In genomic region chr9:83966209-83966582, GRCh38 we compare ENCODE assay signal across 11 cellular contexts. TPM values are rescaled to one million over a fixed set of nuclear protein-coding genes. Genes with fewer than 3 reads are reported as not detected.
DNase-seq lines count a peak whose midpoint lies in the region; ATAC-seq, FAIRE-seq and TF ChIP-seq lines count a peak whose summit lies in the region.
"Had no signal": no experiment of that assay in that cellular context is flagged by ENCODE, and none has a peak within 500 bp of the region (broad histone marks: within the 10 kb centered on the region; RNA-seq: fewer than 3 reads in every experiment).

No MANE protein-coding gene starts in this region.

- H3K4me3 Mint-ChIP-seq in activated CD8-positive, alpha-beta T cell treated with anti-CD3 and anti-CD28 coated beads for 36 hours = no peak overlapping the region

- intact Hi-C loops in activated CD8-positive, alpha-beta T cell treated with anti-CD3 and anti-CD28 coated beads for 36 hours (cut with micrococcal nuclease) = no loop called here
- intact Hi-C loops in HepG2 (cut with micrococcal nuclease; ENCODE audit: unreplicated experiment) = no loop called here
- intact Hi-C loops in testis (cut with DNase I; ENCODE audit: low total_unique reads) = no loop called here

- CTCF ChIA-PET in activated CD8-positive, alpha-beta T cell treated with anti-CD3 and anti-CD28 coated beads for 36 hours (lab: Charles Lee) = interaction anchor here (1.0 kb wide), 1 partner anchor 8 kb away, joined by 3 read pairs; no protein-coding TSS in a partner anchor
- CTCF ChIA-PET in HepG2 (lab: Yijun Ruan, JAX; ENCODE audit: low intra/inter-chr PET ratio, low total read pairs) = no interaction called here

- H2AFZ ChIP-seq in DND-41 (ENCODE audit: low read depth, low read length) (no peak overlapping the region), HepG2 (ENCODE audit: low read length) (no peak overlapping the region)

- no peaks in the 10 kb centered on the region for H3K27me3 Mint-ChIP-seq in activated CD8-positive, alpha-beta T cell treated with anti-CD3 and anti-CD28 coated beads for 36 hours

- H3K27ac ChIP-seq in 22Rv1 (peak overlapping the region; percentile 56), DND-41 (ENCODE audit: low read length) (no peak overlapping the region), HepG2 (ENCODE audit: extremely low read length, insufficient read depth, low read length) (peak overlapping the region; percentile 17), testis (no peak overlapping the region)
- H3K27ac ChIP-seq: Peyer's patch had no signal

- DNase-seq in DND-41 = no peak
- DNase-seq in activated CD8-positive, alpha-beta T cell treated with anti-CD3 and anti-CD28 coated beads for 36 hours = no peak
- no peak for DNase-seq in HepG2 (ENCODE audit: low spot score)
- DNase-seq in urothelium cell line (ENCODE audit: low spot score) = no peak
- no peak for DNase-seq in activated effector memory CD4-positive, alpha-beta T cell treated with Interleukin-2 at 50 U/mL for 16 hours
- no peak for DNase-seq in testis
- DNase-seq: cerebellar nuclear complex, NCI-H2081 treated with DMSO at 0.1 percent for 48 hours, Peyer's patch had no signal

- TF ChIP-seq POLR2A in HepG2 (IDR thresholded peaks at IDR 0.05; ENCODE audit: insufficient read depth in 1 of 2, low read depth in 2 of 2, low read length in 2 of 2) (no peak; a peak in 1 of 4 replicates), testis (IDR thresholded peaks at IDR 0.05) (no peak)

- peaks cover 22% of the 10 kb centered on the region for H3K4me1 Mint-ChIP-seq in activated CD8-positive, alpha-beta T cell treated with anti-CD3 and anti-CD28 coated beads for 36 hours (ENCODE audit: low read depth)

- 100% methylated on average over 8 of the region's 8 CpGs for WGBS in HepG2 (ENCODE audit: low lambda C conversion rate)
- 75 to 81% methylated on average over 8 of the region's 8 CpGs for WGBS in testis, 2 donors

- FAIRE-seq in HepG2 (lab: Jason Lieb, UNC) (no peak), urothelium cell line (lab: Jason Lieb, UNC) (no peak)

- ATAC-seq in DND-41 (ENCODE audit: insufficient read depth, low read depth) (peak; percentile 22; the same call in 1 of the 3 replicates), HepG2 (peak; percentile 6), HG03108 (IDR thresholded peaks at IDR 0.05; ENCODE audit: unreplicated experiment) (no peak)
- ATAC-seq in activated CD8-positive, alpha-beta T cell treated with anti-CD3 and anti-CD28 coated beads for 36 hours = no peak

- H3K27me3 ChIP-seq in DND-41 (ENCODE audit: insufficient read depth, low read length, poor library complexity) = no peaks in the 10 kb centered on the region
- H3K27me3 ChIP-seq in HepG2 (ENCODE audit: control insufficient read depth in 1 of 2, insufficient read depth in 2 of 2, low read length in 2 of 2) = no peaks in the 10 kb centered on the region
- H3K27me3 ChIP-seq in testis = no peaks in the 10 kb centered on the region
- H3K27me3 ChIP-seq: Peyer's patch had no signal

- H3K4me3 ChIP-seq in DND-41 (ENCODE audit: low read depth in 1 of 2, low read length in 2 of 2) (no peak overlapping the region), HepG2 (replicated peaks in 1 of 3; ENCODE audit: insufficient read depth in 1 of 3, low read depth in 2 of 3, low read length in 3 of 3) (no peak overlapping the region), testis (no peak overlapping the region)
- H3K4me3 ChIP-seq: Peyer's patch had no signal

- TF ChIP-seq EP300 in HepG2 (IDR thresholded peaks at IDR 0.05; ENCODE audit: low read depth in 2 of 2, low read length in 2 of 2) (no peak), HepG2 (CRISPR knock-in tag; IDR thresholded peaks at IDR 0.05; ENCODE audit: borderline replicate concordance) (no peak)

- H3K9me3 ChIP-seq in DND-41 (ENCODE audit: insufficient read depth, low read length, severe bottlenecking) (no peaks in the 10 kb centered on the region), HepG2 (ENCODE audit: low read length) (no peaks in the 10 kb centered on the region), testis (no peaks in the 10 kb centered on the region)
- H3K9me3 ChIP-seq: Peyer's patch had no signal

- H3K4me1 ChIP-seq in DND-41 (ENCODE audit: insufficient read depth, low read length) = no peaks in the 10 kb centered on the region
- H3K4me1 ChIP-seq in HepG2 (ENCODE audit: insufficient read depth, low read length) = peaks cover 9% of the 10 kb centered on the region
- H3K4me1 ChIP-seq in testis = no peaks in the 10 kb centered on the region
- H3K4me1 ChIP-seq: Peyer's patch had no signal

- TF ChIP-seq CTCF in 22Rv1 (IDR thresholded peaks at IDR 0.05) (no peak), DND-41 (IDR thresholded peaks at IDR 0.05; ENCODE audit: borderline replicate concordance, extremely low read depth, low read length, poor library complexity, severe bottlenecking) (no peak), HepG2 (CRISPR knock-in tag; IDR thresholded peaks at IDR 0.05) (no peak), testis (IDR thresholded peaks at IDR 0.05) (no peak)
- TF ChIP-seq CTCF in activated CD8-positive, alpha-beta T cell treated with anti-CD3 and anti-CD28 coated beads for 36 hours (IDR thresholded peaks at IDR 0.05) = no peak

- H4K20me1 ChIP-seq in DND-41 (ENCODE audit: insufficient read depth, low read length) = peaks cover 30% of the 10 kb centered on the region; the same call in 1 of the 2 replicates
- H4K20me1 ChIP-seq in HepG2 (ENCODE audit: insufficient read depth, low read length) = peaks cover 11% of the 10 kb centered on the region

- POLR2A ChIA-PET in activated CD8-positive, alpha-beta T cell treated with anti-CD3 and anti-CD28 coated beads for 36 hours (lab: Charles Lee) = interaction anchor here (1.0 to 12.0 kb wide), 6 partner anchors 8 to 330 kb away, joined by 3 to 224 read pairs (median 6); partner anchors contain the start of genes HNRNPK and RMI1
- POLR2A ChIA-PET in HepG2 (lab: Yijun Ruan, JAX) = interaction anchor here (1.2 to 2.1 kb wide), 3 partner anchors 10 to 14 kb away, joined by 7 to 20 read pairs (median 14); partner anchors contain the start of genes HNRNPK and RMI1

- H3K36me3 Mint-ChIP-seq in activated CD8-positive, alpha-beta T cell treated with anti-CD3 and anti-CD28 coated beads for 36 hours (ENCODE audit: low read depth) = peaks cover 42% of the 10 kb centered on the region

- H3K9ac ChIP-seq in DND-41 (ENCODE audit: low read depth, low read length) (no peak overlapping the region), HepG2 (ENCODE audit: insufficient read depth, low read depth, low read length) (no peak overlapping the region)

- H3K4me2 ChIP-seq in DND-41 (ENCODE audit: insufficient read depth, low read length) (no peak overlapping the region), HepG2 (ENCODE audit: low read depth, low read length) (no peak overlapping the region)

- in situ Hi-C loops in HepG2 (cut with HindIII; ENCODE audit: extremely low pct_ligation_motif_present, low pct_unique_long_range_greater_than_20kb) = no loop called here

- peak overlapping the region; percentile 34 for H3K27ac Mint-ChIP-seq in activated CD8-positive, alpha-beta T cell treated with anti-CD3 and anti-CD28 coated beads for 36 hours

- BruUV-seq in HepG2 (replicated peaks; lab: Mats Ljungman, UMichigan) = TSS peak; percentile 12

- H3K9me3 Mint-ChIP-seq in activated CD8-positive, alpha-beta T cell treated with anti-CD3 and anti-CD28 coated beads for 36 hours = no peaks in the 10 kb centered on the region

- H3K79me2 ChIP-seq in DND-41 (ENCODE audit: insufficient read depth, low read length) (peaks cover 18% of the 10 kb centered on the region; the same call in 1 of the 2 replicates), HepG2 (ENCODE audit: insufficient read depth, low read length) (peaks cover 2% of the 10 kb centered on the region)

- TF ChIP-seq RAD21 in HepG2 (CRISPR knock-in tag; IDR thresholded peaks at IDR 0.05) = peak; percentile 37; the same call in 1 of the 2 replicates

- H3K36me3 ChIP-seq in DND-41 (ENCODE audit: insufficient read depth, low read length) (peaks cover 41% of the 10 kb centered on the region), HepG2 (replicated peaks in 1 of 2; ENCODE audit: control insufficient read depth in 1 of 2, insufficient read depth in 2 of 2, low read length in 2 of 2) (peaks cover 3 to 29% of the 10 kb centered on the region in 2 experiments; a peak in 4 of 5 replicates), testis (ENCODE audit: low read depth, missing control alignments) (no peaks in the 10 kb centered on the region)

RNA-seq across cellular contexts. Expression of gene HNRNPK, which starts 13.8 kb away (rescaled TPM):
- total RNA-seq in activated CD8-positive, alpha-beta T cell treated with anti-CD3 and anti-CD28 coated beads for 36 hours = 100 to 1,000 TPM; 761 to 773 TPM
- total RNA-seq in HepG2 (2016; rRNA removed; fragmentation: Illumina TruSeq; extraction: Trizol) (712 and 973 TPM in 2 replicates), testis (100 to 1,000 TPM; 415 to 508 TPM)
- total RNA-seq in HepG2 (2016; cell fraction: cytosol; rRNA removed; fragmentation: Illumina TruSeq; extraction: Trizol; ENCODE audit: low read depth) = 62.3 and 69.4 TPM in 2 replicates
- total RNA-seq in HepG2 (2016; cell fraction: insoluble cytoplasmic fraction; rRNA removed; fragmentation: Illumina TruSeq; extraction: Trizol) = 723 and 963 TPM in 2 replicates
- total RNA-seq in HepG2 (2016; cell fraction: membrane; rRNA removed; fragmentation: Illumina TruSeq; extraction: Trizol) = 132 and 145 TPM in 2 replicates
- 484 and 493 TPM in 2 replicates for total RNA-seq in HepG2 (2016; cell fraction: nucleus; rRNA removed; fragmentation: Illumina TruSeq; extraction: Trizol)
- polyA plus RNA-seq in HepG2 (2011; rRNA removed) (315 and 321 TPM in 2 replicates), testis (ENCODE audit: insufficient read depth, low read depth, low replicate concordance) (496 TPM)
- 272 and 279 TPM in 2 replicates for polyA plus RNA-seq in HepG2 (2011; cell fraction: cytosol; rRNA removed)
- 264 TPM in 2 replicates for polyA plus RNA-seq in HepG2 (2011; cell fraction: nucleus; rRNA removed)
- polyA plus RNA-seq in HepG2 (2012) = 353 and 501 TPM in 2 replicates
- 43.4 and 49.0 TPM in 2 replicates for polyA plus RNA-seq in HepG2 (2016; cell fraction: cytosol; fragmentation: Illumina TruSeq; extraction: Trizol; ENCODE audit: low read depth)
- 995 and 1,016 TPM in 2 replicates for polyA plus RNA-seq in HepG2 (2016; cell fraction: insoluble cytoplasmic fraction; fragmentation: Illumina TruSeq; extraction: Trizol; ENCODE audit: low read depth)
- 81.3 and 94.1 TPM in 2 replicates for polyA plus RNA-seq in HepG2 (2016; cell fraction: membrane; fragmentation: Illumina TruSeq; extraction: Trizol; ENCODE audit: low read depth)
- polyA plus RNA-seq in HepG2 (2016; cell fraction: nucleus; fragmentation: Illumina TruSeq; extraction: Trizol; ENCODE audit: insufficient read depth, low read depth) = 534 and 576 TPM in 2 replicates
- 559 and 720 TPM in 2 replicates for polyA minus RNA-seq in HepG2 (2011; rRNA and poly(A)+ RNA removed; ENCODE audit: low replicate concordance)
- 342 and 349 TPM in 2 replicates for polyA minus RNA-seq in HepG2 (2011; cell fraction: cytosol; rRNA and poly(A)+ RNA removed)
- 822 and 855 TPM in 2 replicates for polyA minus RNA-seq in HepG2 (2011; cell fraction: nucleus; rRNA and poly(A)+ RNA removed)

RNA-seq across cellular contexts. Expression of gene RMI1, which starts 14.4 kb away (rescaled TPM):
- 10 to 100 TPM; 20.1 to 20.6 TPM for total RNA-seq in activated CD8-positive, alpha-beta T cell treated with anti-CD3 and anti-CD28 coated beads for 36 hours
- total RNA-seq in HepG2 (2016; rRNA removed; fragmentation: Illumina TruSeq; extraction: Trizol) (3.7 and 18.4 TPM in 2 replicates), testis (10 to 100 TPM; 12.0 to 13.9 TPM)
- total RNA-seq in HepG2 (2016; cell fraction: cytosol; rRNA removed; fragmentation: Illumina TruSeq; extraction: Trizol; ENCODE audit: low read depth) = 2.3 and 2.4 TPM in 2 replicates
- 3.1 and 18.4 TPM in 2 replicates for total RNA-seq in HepG2 (2016; cell fraction: insoluble cytoplasmic fraction; rRNA removed; fragmentation: Illumina TruSeq; extraction: Trizol)
- total RNA-seq in HepG2 (2016; cell fraction: membrane; rRNA removed; fragmentation: Illumina TruSeq; extraction: Trizol) = 8.3 and 8.9 TPM in 2 replicates
- 9.6 and 9.7 TPM in 2 replicates for total RNA-seq in HepG2 (2016; cell fraction: nucleus; rRNA removed; fragmentation: Illumina TruSeq; extraction: Trizol)
- polyA plus RNA-seq in HepG2 (2011; rRNA removed) (0.54 and 0.61 TPM in 2 replicates), testis (ENCODE audit: insufficient read depth, low read depth, low replicate concordance) (10.7 TPM)
- polyA plus RNA-seq in HepG2 (2011; cell fraction: cytosol; rRNA removed) = 0.40 and 0.74 TPM in 2 replicates
- polyA plus RNA-seq in HepG2 (2011; cell fraction: nucleus; rRNA removed) = 0.53 and 1.2 TPM in 2 replicates
- 3.8 and 7.3 TPM in 2 replicates for polyA plus RNA-seq in HepG2 (2012)
- 0.76 and 0.89 TPM in 2 replicates for polyA plus RNA-seq in HepG2 (2016; cell fraction: cytosol; fragmentation: Illumina TruSeq; extraction: Trizol; ENCODE audit: low read depth)
- polyA plus RNA-seq in HepG2 (2016; cell fraction: insoluble cytoplasmic fraction; fragmentation: Illumina TruSeq; extraction: Trizol; ENCODE audit: low read depth) = 20.1 and 21.4 TPM in 2 replicates
- 2.9 and 3.6 TPM in 2 replicates for polyA plus RNA-seq in HepG2 (2016; cell fraction: membrane; fragmentation: Illumina TruSeq; extraction: Trizol; ENCODE audit: low read depth)
- polyA plus RNA-seq in HepG2 (2016; cell fraction: nucleus; fragmentation: Illumina TruSeq; extraction: Trizol; ENCODE audit: insufficient read depth, low read depth) = 17.1 and 19.6 TPM in 2 replicates
- polyA minus RNA-seq in HepG2 (2011; rRNA and poly(A)+ RNA removed; ENCODE audit: low replicate concordance) = 0.64 and 3.2 TPM in 2 replicates
- polyA minus RNA-seq in HepG2 (2011; cell fraction: cytosol; rRNA and poly(A)+ RNA removed) = 4.8 and 5.1 TPM in 2 replicates
- polyA minus RNA-seq in HepG2 (2011; cell fraction: nucleus; rRNA and poly(A)+ RNA removed) = 2.6 and 4.6 TPM in 2 replicates

RNA-seq across cellular contexts. Expression of gene KIF27, which starts 45.0 kb away (rescaled TPM):
- total RNA-seq in activated CD8-positive, alpha-beta T cell treated with anti-CD3 and anti-CD28 coated beads for 36 hours = 1 to 10 TPM; 2.6 to 3.4 TPM
- total RNA-seq in HepG2 (2016; rRNA removed; fragmentation: Illumina TruSeq; extraction: Trizol) = 4.1 and 4.4 TPM in 2 replicates
- total RNA-seq in HepG2 (2016; cell fraction: cytosol; rRNA removed; fragmentation: Illumina TruSeq; extraction: Trizol; ENCODE audit: low read depth) = 4.0 and 4.8 TPM in 2 replicates
- total RNA-seq in HepG2 (2016; cell fraction: insoluble cytoplasmic fraction; rRNA removed; fragmentation: Illumina TruSeq; extraction: Trizol) = 3.6 and 4.2 TPM in 2 replicates
- 2.8 and 3.7 TPM in 2 replicates for total RNA-seq in HepG2 (2016; cell fraction: membrane; rRNA removed; fragmentation: Illumina TruSeq; extraction: Trizol)
- total RNA-seq in HepG2 (2016; cell fraction: nucleus; rRNA removed; fragmentation: Illumina TruSeq; extraction: Trizol) = 7.8 and 8.8 TPM in 2 replicates
- 0.82 and 0.95 TPM in 2 replicates for polyA plus RNA-seq in HepG2 (2011; rRNA removed)
- 0.21 and 0.27 TPM in 2 replicates for polyA plus RNA-seq in HepG2 (2011; cell fraction: cytosol; rRNA removed)
- polyA plus RNA-seq in HepG2 (2011; cell fraction: nucleus; rRNA removed) = 1.5 and 1.6 TPM in 2 replicates
- 2.0 and 2.3 TPM in 2 replicates for polyA plus RNA-seq in HepG2 (2012)
- 0.24 and 0.35 TPM in 2 replicates for polyA plus RNA-seq in HepG2 (2016; cell fraction: cytosol; fragmentation: Illumina TruSeq; extraction: Trizol; ENCODE audit: low read depth)
- polyA plus RNA-seq in HepG2 (2016; cell fraction: insoluble cytoplasmic fraction; fragmentation: Illumina TruSeq; extraction: Trizol; ENCODE audit: low read depth) = 1.5 and 1.6 TPM in 2 replicates
- polyA plus RNA-seq in HepG2 (2016; cell fraction: membrane; fragmentation: Illumina TruSeq; extraction: Trizol; ENCODE audit: low read depth) = 0.36 and 0.80 TPM in 2 replicates
- 5.2 and 6.8 TPM in 2 replicates for polyA plus RNA-seq in HepG2 (2016; cell fraction: nucleus; fragmentation: Illumina TruSeq; extraction: Trizol; ENCODE audit: insufficient read depth, low read depth)
- 0.38 and 0.87 TPM in 2 replicates for polyA minus RNA-seq in HepG2 (2011; rRNA and poly(A)+ RNA removed; ENCODE audit: low replicate concordance)
- polyA minus RNA-seq in HepG2 (2011; cell fraction: cytosol; rRNA and poly(A)+ RNA removed) = 1.6 and 2.3 TPM in 2 replicates
- 10.7 and 12.3 TPM in 2 replicates for polyA minus RNA-seq in HepG2 (2011; cell fraction: nucleus; rRNA and poly(A)+ RNA removed)
- 10 to 100 TPM; 22.5 to 29.4 TPM for total RNA-seq in testis
- polyA plus RNA-seq in testis (ENCODE audit: insufficient read depth, low read depth, low replicate concordance) = 16.1 TPM

Comparison
In these comparisons a context has a peak if more than half of its experiments do, and no peak if none do; other contexts are left out.
1. H3K27ac ChIP-seq: peak in 22Rv1 (single experiment) and HepG2 (single experiment); none in DND-41 (single experiment) and testis (0 of 2).
2. ATAC-seq: peak in DND-41 (single experiment) and HepG2 (single experiment); none in activated CD8-positive, alpha-beta T cell treated with anti-CD3 and anti-CD28 coated beads for 36 hours (single experiment) and HG03108 (single experiment).